In the genomic region with DNA sequence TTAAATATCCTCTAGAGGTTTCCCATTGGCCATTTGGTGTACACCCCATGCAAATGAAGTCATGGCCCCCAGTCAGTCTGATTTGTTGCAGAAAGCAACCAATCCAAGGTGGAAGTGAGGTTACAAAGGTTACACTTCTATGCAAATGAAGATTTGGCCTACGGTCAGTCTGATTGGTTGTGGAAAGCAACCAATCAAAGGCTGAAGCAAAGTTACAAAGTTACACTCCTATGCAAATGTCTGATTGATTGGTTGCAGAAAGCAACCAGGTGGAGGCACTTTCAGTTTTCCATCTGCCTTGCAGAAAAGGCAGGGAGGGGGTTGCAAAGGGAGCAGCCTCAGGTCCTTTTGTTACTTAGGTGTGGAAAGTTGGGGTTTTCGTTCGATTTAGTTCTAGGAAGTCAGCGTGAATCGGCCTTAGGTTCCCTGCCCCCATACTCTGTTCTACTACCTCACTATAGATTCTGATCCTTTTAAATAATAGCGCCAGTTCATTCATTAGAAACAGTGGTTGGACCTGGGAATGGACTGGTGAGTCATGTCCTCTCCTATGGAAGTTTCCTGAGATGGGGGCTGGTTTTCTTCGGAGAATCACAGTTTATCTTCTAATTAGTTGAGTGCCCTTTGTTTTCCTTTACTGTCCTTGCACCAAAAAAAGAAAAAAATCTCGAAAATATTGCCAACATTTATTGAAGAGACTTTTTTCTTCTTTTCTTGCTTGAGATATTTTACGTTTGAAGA, we compare ENCODE assay signal across 19 cellular contexts.
A peak's percentile ranks its signal among the peaks of the same experiment; 100 is the strongest.
DNase-seq lines count a peak whose midpoint lies in the region; ATAC-seq, FAIRE-seq and TF ChIP-seq lines count a peak whose summit lies in the region.
"Had no signal": no experiment of that assay in that cellular context is flagged by ENCODE, and none has a peak within 500 bp of the region (broad histone marks: within the 10 kb centered on the region; RNA-seq: fewer than 3 reads in every experiment).

No MANE protein-coding gene starts in this region.

- FAIRE-seq in endothelial cell of umbilical vein (lab: Jason Lieb, UNC): peak; percentile 75
- FAIRE-seq in HepG2 (lab: Jason Lieb, UNC): no peak
- no peak for FAIRE-seq in frontal cortex (lab: Jason Lieb, UNC)
- FAIRE-seq: D721Med, GM12892, H54 had no signal

- peaks cover 5% of the 10 kb centered on the region for H3K4me1 ChIP-seq in endothelial cell of umbilical vein (ENCODE audit: control insufficient read depth, extremely low read depth, insufficient read depth, low read length)
- H3K4me1 ChIP-seq in HepG2 (ENCODE audit: insufficient read depth, low read length): peaks cover 12% of the 10 kb centered on the region; the same call in 1 of the 2 replicates

- H4K20me1 ChIP-seq in endothelial cell of umbilical vein (replicated peaks; ENCODE audit: control insufficient read depth, extremely low read depth, insufficient read depth, low read length) (no peaks in the 10 kb centered on the region), HepG2 (ENCODE audit: insufficient read depth, low read length) (no peaks in the 10 kb centered on the region)

- peak; percentile 66 for ATAC-seq in HepG2
- ATAC-seq: Right ventricle myocardium inferior had no signal

- DNase-seq in H7: peak; percentile 68
- peak; percentile 4 for DNase-seq in SK-MEL-5 (ENCODE audit: low read depth, low spot score)
- peak; percentile 42 for DNase-seq in endothelial cell of umbilical vein (ENCODE audit: low read depth, low spot score)
- DNase-seq in HepG2 (ENCODE audit: low spot score): peak; percentile 27
- DNase-seq in mucosa of gallbladder (ENCODE audit: low spot score): no peak
- DNase-seq in activated T-helper 2 cell treated with anti-CD3 and anti-CD28 coated beads, Interferon-gamma antibody, Interleukin-2, Interleukin-4, amounts not matched to agents 10 μg/mL and 5 μg/mL and 100 μg/mL, durations not matched to agents 14 hours and 24 hours and 36 hours (ENCODE audit: low spot score): no peak
- no peak for DNase-seq in activated CD4-positive, alpha-beta T cell treated with anti-CD3 and anti-CD28 coated beads for 4 hours
- no peak for DNase-seq in frontal cortex (ENCODE audit: low spot score in 2 of 2)
- DNase-seq: CD4-positive, CD25-positive, alpha-beta regulatory T cell; DND-41; GDM1; NCI-H1092; NCI-H1694 treated with DMSO at 0.1 percent for 48 hours; NCI-H774 had no signal

- H3K9ac ChIP-seq in endothelial cell of umbilical vein (replicated peaks; ENCODE audit: extremely low read depth, insufficient read depth, low read length) (no peak overlapping the region), HepG2 (ENCODE audit: insufficient read depth, low read depth, low read length) (no peak overlapping the region)

- no peaks in the 10 kb centered on the region for H3K36me3 Mint-ChIP-seq in activated T-helper 2 cell treated with anti-CD3 and anti-CD28 coated beads, Interferon-gamma antibody, Interleukin-2, Interleukin-4, amounts not matched to agents 10 μg/mL and 5 μg/mL and 100 μg/mL, durations not matched to agents 14 hours and 24 hours and 36 hours (ENCODE audit: low read depth)
- H3K36me3 Mint-ChIP-seq: CD4-positive, CD25-positive, alpha-beta regulatory T cell; IgD-negative memory B cell had no signal

- H3K9me3 ChIP-seq in endothelial cell of umbilical vein (replicated peaks; ENCODE audit: control insufficient read depth, insufficient read depth, low read length): no peaks in the 10 kb centered on the region
- H3K9me3 ChIP-seq in HepG2 (ENCODE audit: low read length): no peaks in the 10 kb centered on the region

- intact Hi-C loops in endothelial cell of umbilical vein (cut with micrococcal nuclease) (no loop called here), HepG2 (cut with micrococcal nuclease; ENCODE audit: unreplicated experiment) (no loop called here)
- intact Hi-C loops in activated T-helper 2 cell treated with anti-CD3 and anti-CD28 coated beads, Interferon-gamma antibody, Interleukin-2, Interleukin-4, amounts not matched to agents 10 μg/mL and 5 μg/mL and 100 μg/mL, durations not matched to agents 14 hours and 24 hours and 36 hours (cut with micrococcal nuclease): no loop called here

- peaks cover 1% of the 10 kb centered on the region for H3K27me3 Mint-ChIP-seq in activated T-helper 2 cell treated with anti-CD3 and anti-CD28 coated beads, Interferon-gamma antibody, Interleukin-2, Interleukin-4, amounts not matched to agents 10 μg/mL and 5 μg/mL and 100 μg/mL, durations not matched to agents 14 hours and 24 hours and 36 hours (ENCODE audit: low read depth)

- no peak for TF ChIP-seq CTCF in endothelial cell of umbilical vein (IDR thresholded peaks at IDR 0.05; ENCODE audit: extremely low read depth in 1 of 2, insufficient read depth in 1 of 2, low read depth in 1 of 2, low read length in 2 of 2)
- no peak for TF ChIP-seq CTCF in HepG2 (CRISPR knock-in tag; IDR thresholded peaks at IDR 0.05)

- 94% methylated on average over 9 of the region's 9 CpGs for WGBS in HepG2 (ENCODE audit: low lambda C conversion rate)

- H3K4me2 ChIP-seq in endothelial cell of umbilical vein (ENCODE audit: insufficient read depth, low read length) (peak overlapping the region; percentile 16), HepG2 (ENCODE audit: low read depth, low read length) (no peak overlapping the region)

- H3K27ac ChIP-seq in endothelial cell of umbilical vein (ENCODE audit: insufficient read depth, low read depth, low read length) (no peak overlapping the region), HepG2 (ENCODE audit: extremely low read length, insufficient read depth, low read length) (no peak overlapping the region)

- POLR2A ChIA-PET in endothelial cell of umbilical vein (lab: Charles Lee) (no interaction called here), HepG2 (lab: Yijun Ruan, JAX) (no interaction called here)

- H3K4me3 ChIP-seq in H7 (ENCODE audit: insufficient read depth, low read depth, low read length) (no peak overlapping the region), endothelial cell of umbilical vein (replicated peaks in 1 of 3; ENCODE audit: insufficient read depth in 1 of 3, low read depth in 1 of 3, low read length in 3 of 3) (no peak overlapping the region), HepG2 (replicated peaks in 1 of 3; ENCODE audit: insufficient read depth in 1 of 3, low read depth in 2 of 3, low read length in 3 of 3) (no peak overlapping the region)

- H3K27ac Mint-ChIP-seq in activated T-helper 2 cell treated with anti-CD3 and anti-CD28 coated beads, Interferon-gamma antibody, Interleukin-2, Interleukin-4, amounts not matched to agents 10 μg/mL and 5 μg/mL and 100 μg/mL, durations not matched to agents 14 hours and 24 hours and 36 hours: no peak overlapping the region
- H3K27ac Mint-ChIP-seq: CD4-positive, CD25-positive, alpha-beta regulatory T cell; IgD-negative memory B cell had no signal

- CTCF ChIA-PET in endothelial cell of umbilical vein (lab: Charles Lee): no interaction called here
- CTCF ChIA-PET in HepG2 (lab: Yijun Ruan, JAX; ENCODE audit: low intra/inter-chr PET ratio, low total read pairs): no interaction called here

- dilution Hi-C loops in endothelial cell of umbilical vein (cut with MboI; ENCODE audit: extremely low pct_ligation_motif_present, low sequenced_read_pairs): no loop called here

- H3K27me3 ChIP-seq in H7 (ENCODE audit: control insufficient read depth, insufficient read depth, low read length) (no peaks in the 10 kb centered on the region), endothelial cell of umbilical vein (ENCODE audit: control insufficient read depth in 2 of 2, insufficient read depth in 2 of 2, low read length in 2 of 2) (no peaks in the 10 kb centered on the region), HepG2 (ENCODE audit: control insufficient read depth in 1 of 2, insufficient read depth in 2 of 2, low read length in 2 of 2) (no peaks in the 10 kb centered on the region)

- no peak for TF ChIP-seq EP300 in HepG2 (IDR thresholded peaks at IDR 0.05; ENCODE audit: low read depth in 2 of 2, low read length in 2 of 2)
- no peak for TF ChIP-seq EP300 in HepG2 (CRISPR knock-in tag; IDR thresholded peaks at IDR 0.05; ENCODE audit: borderline replicate concordance)

- H3K9me1 ChIP-seq in endothelial cell of umbilical vein (replicated peaks; ENCODE audit: control insufficient read depth, extremely low read depth, insufficient read depth, low read length): no peaks in the 10 kb centered on the region

- TF ChIP-seq POLR2A in endothelial cell of umbilical vein (IDR thresholded peaks at IDR 0.05; ENCODE audit: low read depth, low read length) (no peak), HepG2 (IDR thresholded peaks at IDR 0.05; ENCODE audit: insufficient read depth in 1 of 2, low read depth in 2 of 2, low read length in 2 of 2) (no peak)

- no peaks in the 10 kb centered on the region for H3K4me1 Mint-ChIP-seq in activated T-helper 2 cell treated with anti-CD3 and anti-CD28 coated beads, Interferon-gamma antibody, Interleukin-2, Interleukin-4, amounts not matched to agents 10 μg/mL and 5 μg/mL and 100 μg/mL, durations not matched to agents 14 hours and 24 hours and 36 hours (ENCODE audit: low read depth)
- H3K4me1 Mint-ChIP-seq: CD4-positive, CD25-positive, alpha-beta regulatory T cell; IgD-negative memory B cell had no signal

- H3K79me2 ChIP-seq in endothelial cell of umbilical vein (ENCODE audit: control insufficient read depth, insufficient read depth, low read length) (no peaks in the 10 kb centered on the region), HepG2 (ENCODE audit: insufficient read depth, low read length) (no peaks in the 10 kb centered on the region)

- H3K9me3 Mint-ChIP-seq in activated T-helper 2 cell treated with anti-CD3 and anti-CD28 coated beads, Interferon-gamma antibody, Interleukin-2, Interleukin-4, amounts not matched to agents 10 μg/mL and 5 μg/mL and 100 μg/mL, durations not matched to agents 14 hours and 24 hours and 36 hours: no peaks in the 10 kb centered on the region
- H3K9me3 Mint-ChIP-seq: IgD-negative memory B cell had no signal

- no TSS peak for BruUV-seq in endothelial cell of umbilical vein (replicated peaks; lab: Mats Ljungman, UMichigan)
- BruUV-seq in HepG2 (replicated peaks; lab: Mats Ljungman, UMichigan): no TSS peak

- no peak for TF ChIP-seq RAD21 in HepG2 (CRISPR knock-in tag; IDR thresholded peaks at IDR 0.05)

- in situ Hi-C loops in SK-MEL-5 (cut with HindIII; ENCODE audit: low pct_unique_long_range_greater_than_20kb, low sequenced_read_pairs): no loop called here
- in situ Hi-C loops in HepG2 (cut with HindIII; ENCODE audit: extremely low pct_ligation_motif_present, low pct_unique_long_range_greater_than_20kb): no loop called here

- H2AFZ ChIP-seq in endothelial cell of umbilical vein (ENCODE audit: low read depth, low read length) (no peak overlapping the region), HepG2 (ENCODE audit: low read length) (no peak overlapping the region)

- H3K4me3 Mint-ChIP-seq in activated T-helper 2 cell treated with anti-CD3 and anti-CD28 coated beads, Interferon-gamma antibody, Interleukin-2, Interleukin-4, amounts not matched to agents 10 μg/mL and 5 μg/mL and 100 μg/mL, durations not matched to agents 14 hours and 24 hours and 36 hours (ENCODE audit: low read depth): no peak overlapping the region
- H3K4me3 Mint-ChIP-seq: CD4-positive, CD25-positive, alpha-beta regulatory T cell; IgD-negative memory B cell had no signal

- H3K36me3 ChIP-seq in H7 (replicated peaks; ENCODE audit: control insufficient read depth, insufficient read depth, low read length) (no peaks in the 10 kb centered on the region), endothelial cell of umbilical vein (ENCODE audit: control insufficient read depth in 2 of 2, extremely low read depth in 1 of 2, insufficient read depth in 2 of 2, low read length in 2 of 2) (peaks cover 0 to 1% of the 10 kb centered on the region in 2 experiments), HepG2 (replicated peaks in 1 of 2; ENCODE audit: control insufficient read depth in 1 of 2, insufficient read depth in 2 of 2, low read length in 2 of 2) (peaks cover 2 to 6% of the 10 kb centered on the region in 2 experiments; a peak in 3 of 5 replicates)

Comparison
In these comparisons a context has a peak if more than half of its experiments do, and no peak if none do; other contexts are left out.
1. DNase-seq: peak in H7 (single experiment), SK-MEL-5 (single experiment), endothelial cell of umbilical vein (single experiment) and HepG2 (single experiment); none in mucosa of gallbladder (single experiment), activated T-helper 2 cell treated with anti-CD3 and anti-CD28 coated beads, Interferon-gamma antibody, Interleukin-2, Interleukin-4, amounts not matched to agents 10 μg/mL and 5 μg/mL and 100 μg/mL, durations not matched to agents 14 hours and 24 hours and 36 hours (single experiment), activated CD4-positive, alpha-beta T cell treated with anti-CD3 and anti-CD28 coated beads for 4 hours (0 of 2) and frontal cortex (0 of 2).